14 cellular contexts compared by ENCODE assay signal in the genomic region with DNA sequence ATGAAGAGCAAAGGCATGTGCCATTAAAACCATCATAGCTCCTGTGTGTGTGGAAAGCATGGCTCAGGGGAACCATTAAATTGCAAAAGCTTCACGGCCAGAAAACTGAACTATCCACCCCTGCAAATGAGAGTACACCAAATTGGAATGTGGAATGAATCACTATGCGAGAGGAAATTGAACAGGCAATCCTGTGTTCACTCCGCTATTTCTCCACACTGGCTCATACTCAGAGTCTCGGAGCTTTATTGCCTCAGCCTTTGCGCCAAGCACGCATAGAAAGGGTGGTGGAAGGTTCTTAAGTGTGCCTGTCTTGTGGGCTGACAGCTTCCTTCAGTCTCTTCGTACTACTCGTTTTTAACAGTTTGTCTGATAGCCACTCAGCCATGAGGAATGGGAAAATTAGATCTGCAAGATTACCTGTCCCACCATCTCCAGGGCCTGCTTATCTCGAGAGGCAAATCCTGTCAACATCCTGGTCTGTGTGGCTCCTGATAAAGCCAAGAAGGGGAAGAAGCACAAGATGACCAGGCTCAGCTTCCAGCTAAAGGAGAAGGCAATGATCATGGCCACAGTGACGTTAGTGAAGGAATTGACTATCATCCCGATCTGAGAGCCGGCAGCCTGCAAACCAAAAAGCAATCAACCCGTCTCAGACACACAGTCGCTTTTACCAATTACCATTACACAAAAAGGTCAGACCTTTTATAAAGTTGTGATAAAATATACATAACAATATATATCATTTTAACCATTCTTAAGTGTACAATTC. TPM values are rescaled to one million over a fixed set of nuclear protein-coding genes. Genes with fewer than 3 reads are reported as not detected.
A peak's percentile ranks its signal among the peaks of the same experiment; 100 is the strongest.
DNase-seq lines count a peak whose midpoint lies in the region; ATAC-seq and TF ChIP-seq lines count a peak whose summit lies in the region.
"Had no signal": no experiment of that assay in that cellular context is flagged by ENCODE, and none has a peak within 500 bp of the region (broad histone marks: within the 10 kb centered on the region; RNA-seq: fewer than 3 reads in every experiment).

No MANE protein-coding gene starts in this region.

- no peaks in the 10 kb centered on the region for H3K9me3 Mint-ChIP-seq in activated naive CD4-positive, alpha-beta T cell treated with anti-CD3 and anti-CD28 coated beads for 36 hours
- H3K9me3 Mint-ChIP-seq: activated T-helper 2 cell treated with anti-CD3 and anti-CD28 coated beads, Interferon-gamma antibody, Interleukin-2, Interleukin-4, amounts not matched to agents 10 μg/mL and 5 μg/mL and 100 μg/mL, durations not matched to agents 14 hours and 24 hours and 36 hours had no signal

- TF ChIP-seq CTCF in AG09309 (IDR thresholded peaks at IDR 0.05; ENCODE audit: control insufficient read depth, insufficient read depth, low read depth, low read length, missing control alignments) (no peak), astrocyte of the spinal cord (IDR thresholded peaks at IDR 0.05; ENCODE audit: low read depth, low read length) (no peak), hepatocyte (IDR thresholded peaks at IDR 0.05; ENCODE audit: poor library complexity) (no peak)

- H3K27ac Mint-ChIP-seq in activated naive CD4-positive, alpha-beta T cell treated with anti-CD3 and anti-CD28 coated beads for 36 hours = no peak overlapping the region
- H3K27ac Mint-ChIP-seq: activated T-helper 2 cell treated with anti-CD3 and anti-CD28 coated beads, Interferon-gamma antibody, Interleukin-2, Interleukin-4, amounts not matched to agents 10 μg/mL and 5 μg/mL and 100 μg/mL, durations not matched to agents 14 hours and 24 hours and 36 hours had no signal

- H3K36me3 ChIP-seq in hepatocyte (replicated peaks; ENCODE audit: insufficient read depth, low read depth) = no peaks in the 10 kb centered on the region

- H3K4me1 ChIP-seq in hepatocyte (ENCODE audit: insufficient read depth) = no peaks in the 10 kb centered on the region
- H3K4me1 ChIP-seq: A549, parathyroid adenoma had no signal

- no peaks in the 10 kb centered on the region for H3K9me3 ChIP-seq in hepatocyte (ENCODE audit: low read depth)
- H3K9me3 ChIP-seq: A549 had no signal

- H2AFZ ChIP-seq in hepatocyte = no peak overlapping the region
- H2AFZ ChIP-seq: parathyroid adenoma had no signal

- H3K4me3 ChIP-seq in AG09309 (ENCODE audit: control insufficient read depth, low read depth, low read length) (no peak overlapping the region), astrocyte of the spinal cord (ENCODE audit: low read depth, low read length) (no peak overlapping the region), hepatocyte (no peak overlapping the region)
- H3K4me3 ChIP-seq: A549 had no signal

- CTCF ChIA-PET in activated naive CD4-positive, alpha-beta T cell treated with anti-CD3 and anti-CD28 coated beads for 36 hours (lab: Charles Lee) = interaction anchor here (0.5 to 1.7 kb wide), 2 partner anchors 9 to 174 kb away, joined by 3 to 4 read pairs; no protein-coding TSS in a partner anchor

- in situ Hi-C loops in astrocyte of the spinal cord (cut with HindIII; ENCODE audit: low sequenced_read_pairs) = no loop called here

- H3K79me2 ChIP-seq in hepatocyte = no peaks in the 10 kb centered on the region
- H3K79me2 ChIP-seq: parathyroid adenoma had no signal

- no peaks in the 10 kb centered on the region for H3K9me2 ChIP-seq in hepatocyte (replicated peaks; ENCODE audit: insufficient read depth)

- intact Hi-C loops in activated naive CD4-positive, alpha-beta T cell treated with anti-CD3 and anti-CD28 coated beads for 36 hours (cut with micrococcal nuclease) = no loop called here

- 52% methylated on average over 14 of the region's 14 CpGs for WGBS in hepatocyte (ENCODE audit: low lambda C conversion rate, missing lambda C conversion rate)

- ATAC-seq in HG02870 (IDR thresholded peaks at IDR 0.05; ENCODE audit: unreplicated experiment) = no peak
- ATAC-seq: A549 had no signal

- H3K27me3 ChIP-seq in hepatocyte = no peaks in the 10 kb centered on the region

- H3K36me3 Mint-ChIP-seq in activated naive CD4-positive, alpha-beta T cell treated with anti-CD3 and anti-CD28 coated beads for 36 hours (ENCODE audit: low read depth) = no peaks in the 10 kb centered on the region

- peak overlapping the region; percentile 31 for H3K27ac ChIP-seq in hepatocyte
- H3K27ac ChIP-seq: A549, parathyroid adenoma had no signal

- DNase-seq in AG09309 (ENCODE audit: low read depth) (peak; percentile 79), LHCN-M2 (ENCODE audit: low read depth) (peak; percentile 81), astrocyte of the spinal cord (ENCODE audit: low read depth, low spot score) (peak; percentile 35), hepatocyte (ENCODE audit: low spot score) (peak; percentile 49), NCI-H69 (lab: John Stamatoyannopoulos, UW) (no peak)
- no peak for DNase-seq in activated CD4-positive, alpha-beta T cell treated with anti-CD3 and anti-CD28 coated beads, Interleukin-2, amount 50 U/mL, for 48 hours
- DNase-seq in activated naive CD4-positive, alpha-beta T cell treated with anti-CD3 and anti-CD28 coated beads for 36 hours = no peak
- DNase-seq: activated CD4-positive, alpha-beta T cell treated with anti-CD3 and anti-CD28 coated beads, Interleukin-2, amount 50 U/mL, for 1 hour had no signal

- H4K20me1 ChIP-seq in hepatocyte (ENCODE audit: insufficient read depth, poor library complexity, severe bottlenecking) = no peaks in the 10 kb centered on the region

- H3K4me1 Mint-ChIP-seq in activated naive CD4-positive, alpha-beta T cell treated with anti-CD3 and anti-CD28 coated beads for 36 hours (ENCODE audit: low read depth) = no peaks in the 10 kb centered on the region

- no peak overlapping the region for H3K4me3 Mint-ChIP-seq in activated naive CD4-positive, alpha-beta T cell treated with anti-CD3 and anti-CD28 coated beads for 36 hours

- peaks cover 6% of the 10 kb centered on the region for H3K27me3 Mint-ChIP-seq in activated naive CD4-positive, alpha-beta T cell treated with anti-CD3 and anti-CD28 coated beads for 36 hours (ENCODE audit: low read depth)

- H3K4me2 ChIP-seq in hepatocyte = peak overlapping the region; percentile 50
- H3K4me2 ChIP-seq: A549 had no signal

RNA-seq across cellular contexts. Expression of a gene that starts 34.9 kb away (rescaled TPM):
- total RNA-seq in LHCN-M2 (2014; rRNA removed) = not detected in 2 replicates
- not detected for polyA plus RNA-seq in LHCN-M2 (2012)
- not detected in 2 replicates for total RNA-seq in hepatocyte
- polyA plus RNA-seq in hepatocyte = not detected in 2 replicates
- not detected for total RNA-seq in activated naive CD4-positive, alpha-beta T cell treated with anti-CD3 and anti-CD28 coated beads for 36 hours
- total RNA-seq: activated T-helper 2 cell treated with anti-CD3 and anti-CD28 coated beads, Interferon-gamma antibody, Interleukin-2, Interleukin-4, amounts not matched to agents 10 μg/mL and 5 μg/mL and 100 μg/mL, durations not matched to agents 14 hours and 24 hours and 36 hours; cardiac septum; urinary bladder had no signal
- polyA plus RNA-seq: A549, urinary bladder had no signal

RNA-seq across cellular contexts. Expression of a gene that starts 45.8 kb away (rescaled TPM):
- total RNA-seq in LHCN-M2 (2014; rRNA removed) (34.6 and 35.1 TPM in 2 replicates), hepatocyte (4.1 and 11.2 TPM in 2 replicates)
- 16.5 TPM for polyA plus RNA-seq in LHCN-M2 (2012)
- 8.1 and 8.3 TPM in 2 replicates for polyA plus RNA-seq in hepatocyte
- 10 to 100 TPM; 31.0 to 32.0 TPM for total RNA-seq in activated naive CD4-positive, alpha-beta T cell treated with anti-CD3 and anti-CD28 coated beads for 36 hours

Comparison
In these comparisons a context has a peak if more than half of its experiments do, and no peak if none do; other contexts are left out.
1. DNase-seq: peak in AG09309 (single experiment), LHCN-M2 (single experiment), astrocyte of the spinal cord (single experiment) and hepatocyte (single experiment); none in NCI-H69 (single experiment), activated CD4-positive, alpha-beta T cell treated with anti-CD3 and anti-CD28 coated beads, Interleukin-2, amount 50 U/mL, for 48 hours (0 of 2) and activated naive CD4-positive, alpha-beta T cell treated with anti-CD3 and anti-CD28 coated beads for 36 hours (single experiment).